Comparison of ENCODE assay signal across 1 cellular context in genomic region chr16:54268340-54268739, GRCh38.
TF ChIP-seq lines count a peak whose summit lies in the region.

No MANE protein-coding gene starts in this region.

TF ChIP-seq in H1, 55 proteins besides CTCF, POLR2A, EP300 and RAD21:
- TF ChIP-seq KDM1A (IDR thresholded peaks at IDR 0.05; ENCODE audit: borderline replicate concordance, low read length) (no peak), ATF2 (IDR thresholded peaks at IDR 0.05; ENCODE audit: low read length) (no peak), EGR1 (IDR thresholded peaks at IDR 0.05; ENCODE audit: borderline replicate concordance, low read depth, low read length) (no peak), USF2 (IDR thresholded peaks at IDR 0.05; ENCODE audit: low read length) (no peak), SUZ12 (IDR thresholded peaks at IDR 0.05; ENCODE audit: low read length) (no peak), NANOG (IDR thresholded peaks at IDR 0.05; ENCODE audit: insufficient read depth, low read depth, low read length, poor library complexity, severe bottlenecking) (no peak), POU5F1 (IDR thresholded peaks at IDR 0.05; ENCODE audit: low read depth, low read length) (no peak), POLR2AphosphoS5 (IDR thresholded peaks at IDR 0.05; ENCODE audit: low read depth, low read length) (no peak), BRCA1 (IDR thresholded peaks at IDR 0.05; ENCODE audit: low read depth, low read length) (no peak), CHD7 (IDR thresholded peaks at IDR 0.05; ENCODE audit: insufficient replicate concordance, low read length) (no peak), TCF12 (IDR thresholded peaks at IDR 0.05; ENCODE audit: low read depth, low read length) (no peak), CBX5 (IDR thresholded peaks at IDR 0.05; ENCODE audit: low read depth, low read length) (no peak), KDM4A (IDR thresholded peaks at IDR 0.05; ENCODE audit: low read depth, low read length, severe bottlenecking) (no peak), MAX (IDR thresholded peaks at IDR 0.05) (no peak), SIX5 (IDR thresholded peaks at IDR 0.05; ENCODE audit: low read depth, low read length) (no peak), CEBPB (IDR thresholded peaks at IDR 0.05; ENCODE audit: low read depth, low read length) (no peak), JUND (IDR thresholded peaks at IDR 0.05; ENCODE audit: low read length) (no peak), E2F6 (IDR thresholded peaks at IDR 0.05) (no peak)
